Comparison of ENCODE assay signal across 12 cellular contexts in genomic region chr1:8024329-8024728, GRCh38. TPM values are rescaled to one million over a fixed set of nuclear protein-coding genes. Genes with fewer than 3 reads are reported as not detected.
DNase-seq lines count a peak whose midpoint lies in the region; ATAC-seq and TF ChIP-seq lines count a peak whose summit lies in the region.
"Had no signal": no experiment of that assay in that cellular context is flagged by ENCODE, and none has a peak within 500 bp of the region (broad histone marks: within the 10 kb centered on the region; RNA-seq: fewer than 3 reads in every experiment).

No MANE protein-coding gene starts in this region.

- H2AFZ ChIP-seq in GM23248: no peak overlapping the region

- intact Hi-C loops in gastrocnemius medialis (cut with DNase I; ENCODE audit: low total_unique reads): no loop called here

- 83 to 92% methylated on average over 3 of the region's 3 CpGs for WGBS in GM23248 (ENCODE audit: low coverage in 1 of 2, low lambda C conversion rate in 2 of 2, missing lambda C conversion rate in 2 of 2), 2 experiments

- H3K79me2 ChIP-seq in GM23248 (ENCODE audit: insufficient read depth): peaks cover 66% of the 10 kb centered on the region

- peaks cover 68% of the 10 kb centered on the region for H3K4me1 ChIP-seq in GM23248 (ENCODE audit: insufficient read depth)
- H3K4me1 ChIP-seq in iPS-20b (ENCODE audit: insufficient read depth, low read length): peaks cover 52% of the 10 kb centered on the region
- peaks cover 59 to 70% of the 10 kb centered on the region in 2 donors for H3K4me1 ChIP-seq in gastrocnemius medialis

- H3K27ac ChIP-seq in GM23248: no peak overlapping the region
- no peak overlapping the region for H3K27ac ChIP-seq in iPS-20b (ENCODE audit: low read length)
- peak overlapping the region; percentile 29 to 94 (median 85) for H3K27ac ChIP-seq in gastrocnemius medialis

- peak overlapping the region; percentile 92 for H3K4me2 ChIP-seq in GM23248 (ENCODE audit: unreplicated experiment)

- H3K27me3 ChIP-seq in GM23248 (replicated peaks; ENCODE audit: insufficient read depth): no peaks in the 10 kb centered on the region
- H3K27me3 ChIP-seq in iPS-20b (ENCODE audit: insufficient read depth, low read length): peaks cover 22% of the 10 kb centered on the region
- no peaks in the 10 kb centered on the region for H3K27me3 ChIP-seq in gastrocnemius medialis

- DNase-seq in GM23248 (no peak), astrocyte of the cerebellum (ENCODE audit: low read depth) (no peak), gastrocnemius medialis (no peak), GM19238 (ENCODE audit: insufficient read length, low spot score) (no peak), NCI-H187 treated with DMSO at 0.1 percent for 48 hours (lab: John Stamatoyannopoulos, UW) (no peak), AML-193 (lab: John Stamatoyannopoulos, UW) (no peak)
- DNase-seq: activated T-cell treated with anti-CD3 and anti-CD28 coated beads, Interleukin-2, amount 50 U/mL, for 72 hours; mucosa of descending colon; NCI-H524; T-helper 9 cell had no signal

- peaks cover 7% of the 10 kb centered on the region; the same call in 1 of the 2 replicates for H4K20me1 ChIP-seq in GM23248 (ENCODE audit: insufficient read depth)

- peak overlapping the region; percentile 80 for H3K4me3 ChIP-seq in GM23248
- peak overlapping the region; percentile 92 for H3K4me3 ChIP-seq in astrocyte of the cerebellum (ENCODE audit: low read depth, low read length)
- H3K4me3 ChIP-seq in iPS-20b (ENCODE audit: low read length): peak overlapping the region; percentile 78
- H3K4me3 ChIP-seq in gastrocnemius medialis: peak overlapping the region; percentile 67 to 96 (median 81)

- H3F3A ChIP-seq in GM23248 (ENCODE audit: insufficient read depth): peaks cover 64% of the 10 kb centered on the region

- H3K36me3 ChIP-seq in GM23248 (ENCODE audit: low read depth) (no peaks in the 10 kb centered on the region), iPS-20b (ENCODE audit: insufficient read depth, low read depth, low read length) (no peaks in the 10 kb centered on the region), gastrocnemius medialis (peaks cover 0 to 9% of the 10 kb centered on the region in 2 donors)

- no peaks in the 10 kb centered on the region for H3K9me3 ChIP-seq in GM23248 (ENCODE audit: low read depth)
- no peaks in the 10 kb centered on the region for H3K9me3 ChIP-seq in iPS-20b (ENCODE audit: insufficient read depth, low read depth, low read length)
- no peaks in the 10 kb centered on the region for H3K9me3 ChIP-seq in gastrocnemius medialis
- H3K9me3 ChIP-seq: mucosa of descending colon had no signal

- no peak for ATAC-seq in gastrocnemius medialis
- ATAC-seq in HG03097 (IDR thresholded peaks at IDR 0.05; ENCODE audit: low FRiP score, unreplicated experiment): no peak
- ATAC-seq: activated T-cell treated with anti-CD3 and anti-CD28 coated beads, Interleukin-2, amount 50 U/mL, for 72 hours; mucosa of descending colon had no signal

- no peak for TF ChIP-seq CTCF in astrocyte of the cerebellum (IDR thresholded peaks at IDR 0.05; ENCODE audit: low read depth, low read length, missing control alignments)
- TF ChIP-seq CTCF in gastrocnemius medialis (IDR thresholded peaks at IDR 0.05 in 4 of 5, conservative IDR thresholded peaks at IDR 0.05 in 1 of 5): no peak

- in situ Hi-C loops in GM23248 (cut with MboI): no loop called here
- in situ Hi-C loops in astrocyte of the cerebellum (cut with HindIII; ENCODE audit: low sequenced_read_pairs): loop anchor here (25.0 kb wide), 1 partner anchor 112 kb away; no protein-coding TSS in a partner anchor
- in situ Hi-C loops in gastrocnemius medialis (cut with MboI; ENCODE audit: low sequenced_read_pairs in 4 of 4): loop anchor here in 1 of 4 donors (5.0 kb wide), 1 partner anchor 42 kb away; no protein-coding TSS in a partner anchor

- no peak for TF ChIP-seq POLR2A in gastrocnemius medialis (IDR thresholded peaks at IDR 0.05)

- peak overlapping the region; percentile 83 for H3K9ac ChIP-seq in GM23248
- peak overlapping the region; percentile 55 for H3K9ac ChIP-seq in iPS-20b (ENCODE audit: low read depth, low read length)

- no peaks in the 10 kb centered on the region for H3K9me2 ChIP-seq in GM23248 (ENCODE audit: insufficient read depth)

RNA-seq across cellular contexts. Expression of gene ERRFI1, which starts 1.8 kb away (rescaled TPM):
- 50.8 and 55.1 TPM in 2 replicates for total RNA-seq in GM23248 (2014; rRNA removed; shearing (Covaris generic))
- polyA plus RNA-seq in GM23248 (2016; fragmentation: Nextera tagmentation; extraction: Ambion mirVana): 29.7 and 31.3 TPM in 2 replicates
- 100 to 1,000 TPM; 184 to 644 (median 448) TPM for total RNA-seq in gastrocnemius medialis

Comparison
In these comparisons a context has a peak if more than half of its experiments do, and no peak if none do; other contexts are left out.
1. H3K27ac ChIP-seq: peak in gastrocnemius medialis (4 of 4); none in GM23248 (single experiment) and iPS-20b (single experiment).
2. Peak in every context shown above with its lines, with median percentiles within 50 percentile points of each other: H3K4me3 ChIP-seq.